18 cellular contexts compared by ENCODE assay signal in genomic region chr7:157377436-157378124, GRCh38. TPM values are rescaled to one million over a fixed set of nuclear protein-coding genes. Genes with fewer than 3 reads are reported as not detected.
DNase-seq lines count a peak whose midpoint lies in the region; ATAC-seq and TF ChIP-seq lines count a peak whose summit lies in the region.
"Had no signal": no experiment of that assay in that cellular context is flagged by ENCODE, and none has a peak within 500 bp of the region (broad histone marks: within the 10 kb centered on the region; RNA-seq: fewer than 3 reads in every experiment).

No MANE protein-coding gene starts in this region.

- H3K4me1 Mint-ChIP-seq in activated naive CD4-positive, alpha-beta T cell treated with anti-CD3 and anti-CD28 coated beads, Interleukin-2, amount 50 U/mL, for 24 hours: peaks cover 67% of the 10 kb centered on the region
- peaks cover 60% of the 10 kb centered on the region for H3K4me1 Mint-ChIP-seq in T-helper 17 cell

- peaks cover 0 to 62% (median 38%) of the 10 kb centered on the region in 9 donors for H3K36me3 ChIP-seq in heart left ventricle
- H3K36me3 ChIP-seq in psoas muscle (ENCODE audit: insufficient read depth in 1 of 2, low read depth in 1 of 2): peaks cover under 1 to 39% of the 10 kb centered on the region in 2 donors
- H3K36me3 ChIP-seq: breast epithelium had no signal

- peaks cover 15% of the 10 kb centered on the region for H3K36me3 Mint-ChIP-seq in activated naive CD4-positive, alpha-beta T cell treated with anti-CD3 and anti-CD28 coated beads, Interleukin-2, amount 50 U/mL, for 24 hours
- H3K36me3 Mint-ChIP-seq in T-helper 17 cell (ENCODE audit: low read depth): peaks cover 9% of the 10 kb centered on the region

- peak overlapping the region in 1 of 12 donors; percentile 13 for H3K27ac ChIP-seq in heart left ventricle
- peak overlapping the region; percentile 37 for H3K27ac ChIP-seq in psoas muscle
- H3K27ac ChIP-seq: breast epithelium, RWPE1, tibial nerve had no signal

- TF ChIP-seq POLR2A in heart left ventricle (IDR thresholded peaks at IDR 0.05): no peak

- peak; percentile 16 for ATAC-seq in T-helper 17 cell
- ATAC-seq in heart left ventricle: peak in 3 of 4 donors; percentile 19 to 25 (median 24)
- peak; percentile 21 to 40 (median 26) for ATAC-seq in psoas muscle
- no peak for ATAC-seq in HG02840 (IDR thresholded peaks at IDR 0.05; ENCODE audit: low FRiP score, unreplicated experiment)
- no peak for ATAC-seq in HG03108 (IDR thresholded peaks at IDR 0.05; ENCODE audit: unreplicated experiment)

- H3K4me3 Mint-ChIP-seq in activated naive CD4-positive, alpha-beta T cell treated with anti-CD3 and anti-CD28 coated beads, Interleukin-2, amount 50 U/mL, for 24 hours: no peak overlapping the region
- peak overlapping the region; percentile 67 for H3K4me3 Mint-ChIP-seq in T-helper 17 cell
- H3K4me3 Mint-ChIP-seq: activated T-cell treated with anti-CD3 and anti-CD28 coated beads, Interleukin-2, amount 50 U/mL, for 4 hours; stimulated activated naive CD8-positive, alpha-beta T cell treated with anti-CD3 and anti-CD28 coated beads, Interleukin-15, Interleukin-2, amounts not matched to agents 100 ng/mL and 50 ng/mL, for 24 hours had no signal

- DNase-seq in activated naive CD4-positive, alpha-beta T cell (lab: John Stamatoyannopoulos, UW): no peak
- no peak for DNase-seq in T-helper 17 cell
- no peak for DNase-seq in heart left ventricle
- DNase-seq in psoas muscle: no peak
- DNase-seq in NCI-H1417 treated with DMSO at 0.1 percent for 48 hours (lab: John Stamatoyannopoulos, UW): no peak
- DNase-seq: activated CD4-positive, alpha-beta T cell treated with anti-CD3 and anti-CD28 coated beads, Interleukin-2, amount 50 U/mL, for 4 hours; activated T-cell treated with anti-CD3 and anti-CD28 coated beads, Interleukin-2, amount 50 U/mL, for 4 hours; Kasumi-1; NCI-H1105 treated with DMSO at 0.1 percent for 48 hours; NCI-H524; stimulated activated CD4-positive, alpha-beta T cell treated with anti-CD3 and anti-CD28 coated beads, Interleukin-1b, Interleukin-23, amount 100 ng/mL, for 48 hours had no signal

- WGBS in heart left ventricle, 4 donors: 64 to 77% (median 68%) methylated on average over 11 of the region's 11 CpGs
- 57 to 70% (median 58%) methylated on average over 11 of the region's 11 CpGs for WGBS in psoas muscle, 3 donors

- TF ChIP-seq CTCF in heart left ventricle (IDR thresholded peaks at IDR 0.05) (no peak), psoas muscle (IDR thresholded peaks at IDR 0.05) (no peak)

- H3K9me3 ChIP-seq in T-helper 17 cell (ENCODE audit: control insufficient read depth, low read length, poor library complexity, severe bottlenecking): no peaks in the 10 kb centered on the region
- no peaks in the 10 kb centered on the region for H3K9me3 ChIP-seq in heart left ventricle
- H3K9me3 ChIP-seq in psoas muscle: no peaks in the 10 kb centered on the region
- H3K9me3 ChIP-seq: breast epithelium, tibial nerve had no signal

- H3K9me3 Mint-ChIP-seq in activated naive CD4-positive, alpha-beta T cell treated with anti-CD3 and anti-CD28 coated beads, Interleukin-2, amount 50 U/mL, for 24 hours: no peaks in the 10 kb centered on the region
- H3K9me3 Mint-ChIP-seq: activated T-cell treated with anti-CD3 and anti-CD28 coated beads, Interleukin-2, amount 50 U/mL, for 4 hours; stimulated activated naive CD8-positive, alpha-beta T cell treated with anti-CD3 and anti-CD28 coated beads, Interleukin-15, Interleukin-2, amounts not matched to agents 100 ng/mL and 50 ng/mL, for 24 hours had no signal

- peak overlapping the region; percentile 60 for H3K27ac Mint-ChIP-seq in activated naive CD4-positive, alpha-beta T cell treated with anti-CD3 and anti-CD28 coated beads, Interleukin-2, amount 50 U/mL, for 24 hours
- peak overlapping the region; percentile 91 for H3K27ac Mint-ChIP-seq in T-helper 17 cell
- H3K27ac Mint-ChIP-seq: stimulated activated naive CD8-positive, alpha-beta T cell treated with anti-CD3 and anti-CD28 coated beads, Interleukin-15, Interleukin-2, amounts not matched to agents 100 ng/mL and 50 ng/mL, for 24 hours had no signal

- H3K4me3 ChIP-seq in heart left ventricle (no peak overlapping the region), psoas muscle (no peak overlapping the region)
- H3K4me3 ChIP-seq: breast epithelium, tibial nerve had no signal

- H3K27me3 ChIP-seq in heart left ventricle (no peaks in the 10 kb centered on the region), psoas muscle (ENCODE audit: insufficient read depth in 3 of 3, low read length in 2 of 3) (no peaks in the 10 kb centered on the region)
- H3K27me3 ChIP-seq: breast epithelium, tibial nerve had no signal

- intact Hi-C loops in heart left ventricle (cut with DNase I): loop anchor here in 1 of 10 donors (5.0 kb wide), 1 partner anchor 40 kb away; the partner anchor contains the start of gene DNAJB6
- intact Hi-C loops in psoas muscle (cut with DNase I): no loop called here

- H3K4me1 ChIP-seq in heart left ventricle: peaks cover 0 to 73% (median 33%) of the 10 kb centered on the region in 12 donors
- H3K4me1 ChIP-seq in psoas muscle: peaks cover 58% of the 10 kb centered on the region
- H3K4me1 ChIP-seq: breast epithelium had no signal

- no peaks in the 10 kb centered on the region for H3K27me3 Mint-ChIP-seq in activated naive CD4-positive, alpha-beta T cell treated with anti-CD3 and anti-CD28 coated beads, Interleukin-2, amount 50 U/mL, for 24 hours
- no peaks in the 10 kb centered on the region for H3K27me3 Mint-ChIP-seq in T-helper 17 cell
- H3K27me3 Mint-ChIP-seq: stimulated activated naive CD8-positive, alpha-beta T cell treated with anti-CD3 and anti-CD28 coated beads, Interleukin-15, Interleukin-2, amounts not matched to agents 100 ng/mL and 50 ng/mL, for 24 hours had no signal

RNA-seq across cellular contexts. Expression of gene DNAJB6, which starts 40.8 kb away (rescaled TPM):
- 100 to 1,000 TPM; 266 to 278 TPM for total RNA-seq in T-helper 17 cell
- 100 to 1,000 TPM; 123 to 195 (median 162) TPM for total RNA-seq in heart left ventricle
- polyA plus RNA-seq in heart left ventricle: 100 to 1,000 TPM; 118 to 237 TPM
- 100 to 1,000 TPM; 226 to 243 (median 232) TPM for total RNA-seq in psoas muscle
- 100 to 1,000 TPM; 103 to 326 (median 211) TPM for polyA plus RNA-seq in psoas muscle

Comparison
In these comparisons a context has a peak if more than half of its experiments do, and no peak if none do; other contexts are left out.
1. ATAC-seq: peak in T-helper 17 cell (single experiment), heart left ventricle (3 of 4) and psoas muscle (4 of 4); none in HG02840 (single experiment) and HG03108 (single experiment).